ENCODE assay signal across 1 cellular context in genomic region chr12:123512838-123513665, GRCh38.
TF ChIP-seq lines count a peak whose summit lies in the region.

No MANE protein-coding gene starts in this region.

TF ChIP-seq in H1, 55 proteins besides CTCF, POLR2A, EP300 and RAD21 (continued from another document):
- TF ChIP-seq E2F6 (IDR thresholded peaks at IDR 0.05) (no peak), ATF2 (IDR thresholded peaks at IDR 0.05; ENCODE audit: low read length) (no peak)
